1 cellular context compared by ENCODE assay signal in the genomic region with DNA sequence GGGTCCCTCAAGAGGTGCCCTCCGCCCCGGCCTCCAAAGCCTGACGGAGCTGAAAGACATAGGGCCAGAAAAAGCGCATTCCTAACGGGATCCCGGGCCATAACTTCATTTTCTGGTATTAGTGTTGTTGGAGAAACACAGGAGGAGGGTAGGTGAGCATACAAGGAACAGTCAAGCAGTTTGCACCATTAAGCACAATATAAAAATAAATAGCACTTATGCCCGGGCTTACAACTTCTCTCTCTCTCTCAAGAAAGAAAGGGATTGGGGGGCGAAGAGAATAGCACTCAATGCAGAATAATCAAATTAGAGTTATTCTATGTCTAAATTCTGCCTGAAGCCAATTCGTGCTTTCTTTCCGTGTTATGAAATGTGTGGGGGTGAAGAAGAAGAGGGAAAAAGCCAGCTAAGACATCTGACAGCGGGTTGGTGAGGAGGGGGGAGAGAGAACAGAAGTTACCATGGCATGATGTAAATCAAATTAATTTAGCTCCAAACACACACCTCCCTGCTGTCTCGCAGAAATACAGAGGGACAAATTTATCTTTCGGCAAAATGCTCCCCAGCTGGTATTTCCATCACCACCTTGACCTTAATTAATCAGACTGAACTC.
TF ChIP-seq lines count a peak whose summit lies in the region.

No MANE protein-coding gene starts in this region.

TF ChIP-seq in neural cell, 6 proteins besides CTCF, POLR2A, EP300 and RAD21 (continued from another document):
- TF ChIP-seq, protein P1, sequence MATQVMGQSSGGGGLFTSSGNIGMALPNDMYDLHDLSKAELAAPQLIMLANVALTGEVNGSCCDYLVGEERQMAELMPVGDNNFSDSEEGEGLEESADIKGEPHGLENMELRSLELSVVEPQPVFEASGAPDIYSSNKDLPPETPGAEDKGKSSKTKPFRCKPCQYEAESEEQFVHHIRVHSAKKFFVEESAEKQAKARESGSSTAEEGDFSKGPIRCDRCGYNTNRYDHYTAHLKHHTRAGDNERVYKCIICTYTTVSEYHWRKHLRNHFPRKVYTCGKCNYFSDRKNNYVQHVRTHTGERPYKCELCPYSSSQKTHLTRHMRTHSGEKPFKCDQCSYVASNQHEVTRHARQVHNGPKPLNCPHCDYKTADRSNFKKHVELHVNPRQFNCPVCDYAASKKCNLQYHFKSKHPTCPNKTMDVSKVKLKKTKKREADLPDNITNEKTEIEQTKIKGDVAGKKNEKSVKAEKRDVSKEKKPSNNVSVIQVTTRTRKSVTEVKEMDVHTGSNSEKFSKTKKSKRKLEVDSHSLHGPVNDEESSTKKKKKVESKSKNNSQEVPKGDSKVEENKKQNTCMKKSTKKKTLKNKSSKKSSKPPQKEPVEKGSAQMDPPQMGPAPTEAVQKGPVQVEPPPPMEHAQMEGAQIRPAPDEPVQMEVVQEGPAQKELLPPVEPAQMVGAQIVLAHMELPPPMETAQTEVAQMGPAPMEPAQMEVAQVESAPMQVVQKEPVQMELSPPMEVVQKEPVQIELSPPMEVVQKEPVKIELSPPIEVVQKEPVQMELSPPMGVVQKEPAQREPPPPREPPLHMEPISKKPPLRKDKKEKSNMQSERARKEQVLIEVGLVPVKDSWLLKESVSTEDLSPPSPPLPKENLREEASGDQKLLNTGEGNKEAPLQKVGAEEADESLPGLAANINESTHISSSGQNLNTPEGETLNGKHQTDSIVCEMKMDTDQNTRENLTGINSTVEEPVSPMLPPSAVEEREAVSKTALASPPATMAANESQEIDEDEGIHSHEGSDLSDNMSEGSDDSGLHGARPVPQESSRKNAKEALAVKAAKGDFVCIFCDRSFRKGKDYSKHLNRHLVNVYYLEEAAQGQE (IDR thresholded peaks at IDR 0.05; ENCODE audit: borderline replicate concordance), result no peak
- TF ChIP-seq MXI1 (conservative IDR thresholded peaks at IDR 0.05; ENCODE audit: poor library complexity, severe bottlenecking) (no peak), POLR2AphosphoS5 (IDR thresholded peaks at IDR 0.05) (no peak), SMC3 (conservative IDR thresholded peaks at IDR 0.05; ENCODE audit: poor library complexity) (no peak)
